In the genomic region with DNA sequence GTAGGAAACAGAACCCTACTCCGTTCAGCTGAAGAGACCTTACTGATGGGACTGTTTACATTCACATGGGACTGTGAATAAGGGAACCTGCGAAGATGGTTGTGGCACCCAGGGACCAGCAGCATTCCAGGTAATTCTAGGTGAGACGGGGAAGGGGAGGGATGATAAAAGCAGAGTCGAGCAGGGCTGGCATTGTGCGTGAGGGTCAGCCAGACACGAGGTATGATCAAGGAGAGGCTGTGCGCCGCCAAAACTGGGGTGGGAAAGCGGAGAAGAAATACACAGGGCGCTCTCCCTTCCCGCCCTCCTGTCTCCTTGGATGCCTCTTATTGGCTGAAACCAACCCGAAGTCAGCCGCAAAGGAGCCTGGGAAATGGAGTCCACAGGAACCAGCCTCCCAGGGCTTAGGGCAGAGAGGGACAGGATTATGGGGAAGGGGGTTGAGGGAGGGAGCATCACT, we compare ENCODE assay signal across 8 cellular contexts. TPM values are rescaled to one million over a fixed set of nuclear protein-coding genes. Genes with fewer than 3 reads are reported as not detected.
A peak's percentile ranks its signal among the peaks of the same experiment; 100 is the strongest.
DNase-seq lines count a peak whose midpoint lies in the region; ATAC-seq and TF ChIP-seq lines count a peak whose summit lies in the region.

No MANE protein-coding gene starts in this region.

- H3K27ac ChIP-seq in AG04450 (ENCODE audit: low read depth, low read length) (no peak overlapping the region), right lobe of liver (no peak overlapping the region)

- no peaks in the 10 kb centered on the region for H3K36me3 Mint-ChIP-seq in activated CD4-positive, alpha-beta T cell treated with anti-CD3 and anti-CD28 coated beads, Interleukin-2, amount 10 ng/mL, durations not matched to agents 24 days and 14 days (ENCODE audit: low read depth)

- WGBS in right lobe of liver (ENCODE audit: insufficient coverage, low coverage, low lambda C conversion rate, missing lambda C conversion rate): 0% methylated on average over 13 of the region's 13 CpGs

- TF ChIP-seq CTCF in AG04450 (IDR thresholded peaks at IDR 0.05; ENCODE audit: low read depth, low read length): no peak
- no peak for TF ChIP-seq CTCF in right lobe of liver (IDR thresholded peaks at IDR 0.05)

- ATAC-seq in GM18867 (IDR thresholded peaks at IDR 0.05; ENCODE audit: unreplicated experiment) (peak; percentile 98), HG03097 (IDR thresholded peaks at IDR 0.05; ENCODE audit: low FRiP score, unreplicated experiment) (peak; percentile 72), right lobe of liver (peak; percentile 98 to 99 (median 99))

- POLR2A ChIA-PET in AG04450 (lab: Yijun Ruan, JAX): no interaction called here

- H3K4me3 ChIP-seq in AG04450 (ENCODE audit: low read depth, low read length) (peak overlapping the region; percentile 56), right lobe of liver (peak overlapping the region; percentile 17 to 58 (median 52))

- TF ChIP-seq POLR2A in right lobe of liver (IDR thresholded peaks at IDR 0.05): no peak

- CTCF ChIA-PET in AG04450 (lab: Charles Lee): no interaction called here

- H3K9me3 Mint-ChIP-seq in activated CD4-positive, alpha-beta T cell treated with anti-CD3 and anti-CD28 coated beads, Interleukin-2, amount 10 ng/mL, durations not matched to agents 24 days and 14 days: no peaks in the 10 kb centered on the region

- H3K9me3 ChIP-seq in AG04450 (ENCODE audit: control insufficient read depth, insufficient read depth, low read length) (no peaks in the 10 kb centered on the region), right lobe of liver (no peaks in the 10 kb centered on the region)

- peaks cover 38% of the 10 kb centered on the region for H3K27me3 Mint-ChIP-seq in activated CD4-positive, alpha-beta T cell treated with anti-CD3 and anti-CD28 coated beads, Interleukin-2, amount 10 ng/mL, durations not matched to agents 24 days and 14 days

- DNase-seq in AG04450 (ENCODE audit: low read depth, low spot score) (peak; percentile 3), NCI-H446 (lab: John Stamatoyannopoulos, UW) (peak; percentile 18 to 71), dermis microvascular lymphatic vessel endothelial cell (ENCODE audit: low read depth in 2 of 2) (peak; percentile 18 to 54), right lobe of liver (peak; percentile 65 to 76 (median 72))
- DNase-seq in activated CD4-positive, alpha-beta T cell treated with anti-CD3 and anti-CD28 coated beads, Interleukin-2, amount 10 ng/mL, durations not matched to agents 24 days and 14 days: peak; percentile 90
- peak; percentile 64 to 67 for DNase-seq in stimulated activated CD4-positive, alpha-beta T cell treated with anti-CD3 and anti-CD28 coated beads, Interleukin-4, amount 100 ng/mL, for 48 hours (ENCODE audit: low read depth in 2 of 2)

- H3K27me3 ChIP-seq in AG04450 (ENCODE audit: control insufficient read depth, insufficient read depth, low read length) (peaks cover 14% of the 10 kb centered on the region), right lobe of liver (no peaks in the 10 kb centered on the region)

- peaks cover 14% of the 10 kb centered on the region for H3K4me1 Mint-ChIP-seq in activated CD4-positive, alpha-beta T cell treated with anti-CD3 and anti-CD28 coated beads, Interleukin-2, amount 10 ng/mL, durations not matched to agents 24 days and 14 days

- no peaks in the 10 kb centered on the region for H3K36me3 ChIP-seq in right lobe of liver

- peaks cover 0 to 4% (median 0%) of the 10 kb centered on the region in 4 donors for H3K4me1 ChIP-seq in right lobe of liver

- no peak overlapping the region for H3K27ac Mint-ChIP-seq in activated CD4-positive, alpha-beta T cell treated with anti-CD3 and anti-CD28 coated beads, Interleukin-2, amount 10 ng/mL, durations not matched to agents 24 days and 14 days

- intact Hi-C loops in activated CD4-positive, alpha-beta T cell treated with anti-CD3 and anti-CD28 coated beads, Interleukin-2, amount 10 ng/mL, durations not matched to agents 24 days and 14 days (cut with micrococcal nuclease): loop anchor here (2.0 kb wide), 1 partner anchor 37 kb away; a partner anchor contains a TSS
- intact Hi-C loops in right lobe of liver (cut with DNase I): no loop called here

- peak overlapping the region; percentile 88 for H3K4me3 Mint-ChIP-seq in activated CD4-positive, alpha-beta T cell treated with anti-CD3 and anti-CD28 coated beads, Interleukin-2, amount 10 ng/mL, durations not matched to agents 24 days and 14 days

RNA-seq across cellular contexts. Expression of a gene that starts 38.4 kb away (rescaled TPM):
- 43.8 and 48.8 TPM in 2 replicates for polyA plus RNA-seq in AG04450 (2011; rRNA removed)
- 73.4 and 91.1 TPM in 2 replicates for polyA minus RNA-seq in AG04450 (2011; rRNA and poly(A)+ RNA removed)
- total RNA-seq in activated CD4-positive, alpha-beta T cell treated with anti-CD3 and anti-CD28 coated beads, Interleukin-2, amount 10 ng/mL, durations not matched to agents 24 days and 14 days: 92.0 and 96.7 TPM in 2 replicates
- 27.2 and 33.8 TPM in 2 replicates for total RNA-seq in dermis microvascular lymphatic vessel endothelial cell
- 10 to 100 TPM; 24.4 to 29.5 (median 26.8) TPM for total RNA-seq in right lobe of liver

RNA-seq across cellular contexts. Expression of a gene that starts 58.6 kb away (rescaled TPM):
- not detected in 2 replicates for polyA plus RNA-seq in AG04450 (2011; rRNA removed)
- polyA minus RNA-seq in AG04450 (2011; rRNA and poly(A)+ RNA removed): 0.14 TPM in 1 of 2 replicates, not detected in the other
- total RNA-seq in activated CD4-positive, alpha-beta T cell treated with anti-CD3 and anti-CD28 coated beads, Interleukin-2, amount 10 ng/mL, durations not matched to agents 24 days and 14 days: not detected in 2 replicates
- not detected in 2 replicates for total RNA-seq in dermis microvascular lymphatic vessel endothelial cell
- total RNA-seq in right lobe of liver: not detected

Comparison
In these comparisons a context has a peak if more than half of its experiments do, and no peak if none do; other contexts are left out.
1. DNase-seq: peak in every context shown above with its lines; median percentile 90 in activated CD4-positive, alpha-beta T cell treated with anti-CD3 and anti-CD28 coated beads, Interleukin-2, amount 10 ng/mL, durations not matched to agents 24 days and 14 days; 72 in right lobe of liver; 66 in stimulated activated CD4-positive, alpha-beta T cell treated with anti-CD3 and anti-CD28 coated beads, Interleukin-4, amount 100 ng/mL, for 48 hours; 44 in NCI-H446; 36 in dermis microvascular lymphatic vessel endothelial cell; 3 in AG04450.